In genomic region chr1:191140038-191140437, GRCh38 we compare ENCODE assay signal across 2 cellular contexts.
TF ChIP-seq lines count a peak whose summit lies in the region.

No MANE protein-coding gene starts in this region.

TF ChIP-seq in IMR-90, 13 proteins besides CTCF, POLR2A, EP300 and RAD21:
- TF ChIP-seq CEBPB (IDR thresholded peaks at IDR 0.05; ENCODE audit: low read depth, low read length), result peak; percentile 41
- TF ChIP-seq NFE2L2 (IDR thresholded peaks at IDR 0.05; ENCODE audit: low read depth, low read length), result no peak

TF ChIP-seq in K562, 482 proteins besides CTCF, POLR2A, EP300 and RAD21:
- peak; percentile 61 for TF ChIP-seq CEBPB (tag; IDR thresholded peaks at IDR 0.05)
- no peak for TF ChIP-seq JUN (IDR thresholded peaks at IDR 0.05; ENCODE audit: borderline replicate concordance, low read depth, low read length)
- TF ChIP-seq JUN (CRISPR knock-in tag; IDR thresholded peaks at IDR 0.05; ENCODE audit: borderline replicate concordance), result no peak
- TF ChIP-seq ATF3 (IDR thresholded peaks at IDR 0.05), result peak; percentile 49; the same call in 1 of the 2 replicates
- TF ChIP-seq ATF3 (CRISPR knock-in tag; conservative IDR thresholded peaks at IDR 0.05), result no peak
- no peak for TF ChIP-seq GTF2F1 (IDR thresholded peaks at IDR 0.05; ENCODE audit: low read depth, low read length)
- no peak for TF ChIP-seq CEBPG (CRISPR knock-in tag; IDR thresholded peaks at IDR 0.05)
- peak in 1 of 2 experiments; percentile 86; a peak in 2 of 4 replicates for TF ChIP-seq CEBPG (tag; conservative IDR thresholded peaks at IDR 0.05 in 1 of 2, IDR thresholded peaks at IDR 0.05 in 1 of 2)
